ENCODE assay signal across 16 cellular contexts in genomic region chr17:76273923-76274558, GRCh38. TPM values are rescaled to one million over a fixed set of nuclear protein-coding genes. Genes with fewer than 3 reads are reported as not detected.
DNase-seq lines count a peak whose midpoint lies in the region; ATAC-seq and TF ChIP-seq lines count a peak whose summit lies in the region.
"Had no signal": no experiment of that assay in that cellular context is flagged by ENCODE, and none has a peak within 500 bp of the region (broad histone marks: within the 10 kb centered on the region; RNA-seq: fewer than 3 reads in every experiment).

No MANE protein-coding gene starts in this region.

- H3K36me3 ChIP-seq in GM06990 (ENCODE audit: control insufficient read depth, insufficient read depth, low read length) = peaks cover 6% of the 10 kb centered on the region

- ATAC-seq in memory B cell (ENCODE audit: low read depth) (no peak), left colon (no peak), HG02798 (IDR thresholded peaks at IDR 0.05; ENCODE audit: poor library complexity, unreplicated experiment) (no peak)

- CTCF ChIA-PET in AG04450 (lab: Charles Lee) = interaction anchor here (0.6 to 1.6 kb wide), 5 partner anchors 148 to 260 kb away, joined by 3 to 6 read pairs (median 4); no protein-coding TSS in a partner anchor

- intact Hi-C loops in left colon (cut with DNase I, micrococcal nuclease) = loop anchor here in 1 of 2 donors (10.0 kb wide), 1 partner anchor 149 kb away; no protein-coding TSS in a partner anchor

- H3K27ac Mint-ChIP-seq in memory B cell = peak overlapping the region; percentile 90
- H3K27ac Mint-ChIP-seq: dendritic cell treated with granulocyte-macrophage colony-stimulating factor and Interleukin-4, amounts not matched to agents 40 ng/mL and 50 ng/mL, for 4 days had no signal

- H3K9me3 ChIP-seq in AG04450 (ENCODE audit: control insufficient read depth, insufficient read depth, low read length) = no peaks in the 10 kb centered on the region; the same call in 1 of the 2 replicates

- H3K27me3 ChIP-seq in AG04450 (ENCODE audit: control insufficient read depth, insufficient read depth, low read length) (no peaks in the 10 kb centered on the region), GM06990 (replicated peaks; ENCODE audit: control insufficient read depth, insufficient read depth, low read length) (no peaks in the 10 kb centered on the region)

- H3K27ac ChIP-seq in AG04450 (ENCODE audit: low read depth, low read length) = peak overlapping the region; percentile 11
- H3K27ac ChIP-seq: GM23248, KMS-11 had no signal

- H3K4me3 ChIP-seq in AG04450 (ENCODE audit: low read depth, low read length) (no peak overlapping the region), GM06990 (replicated peaks; ENCODE audit: low read depth, low read length) (no peak overlapping the region)
- H3K4me3 ChIP-seq: GM23248 had no signal

- no peaks in the 10 kb centered on the region for H3K9me3 Mint-ChIP-seq in memory B cell
- H3K9me3 Mint-ChIP-seq: dendritic cell treated with granulocyte-macrophage colony-stimulating factor and Interleukin-4, amounts not matched to agents 40 ng/mL and 50 ng/mL, for 4 days had no signal

- peak overlapping the region; percentile 21 for H3K4me3 Mint-ChIP-seq in memory B cell
- H3K4me3 Mint-ChIP-seq: dendritic cell treated with granulocyte-macrophage colony-stimulating factor and Interleukin-4, amounts not matched to agents 40 ng/mL and 50 ng/mL, for 4 days had no signal

- no peaks in the 10 kb centered on the region for H3K36me3 Mint-ChIP-seq in memory B cell

- H3K4me1 Mint-ChIP-seq in memory B cell = peaks cover 49% of the 10 kb centered on the region

- no peak for TF ChIP-seq CTCF in AG04450 (IDR thresholded peaks at IDR 0.05; ENCODE audit: low read depth, low read length)
- TF ChIP-seq CTCF in GM06990 (IDR thresholded peaks at IDR 0.05; ENCODE audit: insufficient read depth, low read length, poor library complexity, severe bottlenecking) = peak; percentile 1

- DNase-seq in AG04450 (ENCODE audit: low read depth, low spot score) (no peak), GM06990 (ENCODE audit: extremely low read depth, insufficient read length) (peak; percentile 60), memory B cell (ENCODE audit: low spot score in 2 of 2) (peak in 1 of 2 donors; percentile 28), medulla oblongata (ENCODE audit: extremely low spot score) (no peak), left colon (no peak)
- peak; percentile 61 for DNase-seq in activated CD8-positive, alpha-beta memory T cell treated with anti-CD3 and anti-CD28 coated beads, Interleukin-2, amount 50 U/mL, for 48 hours
- no peak for DNase-seq in central memory CD4-positive, alpha-beta T cell
- DNase-seq: GM23248, kidney glomerular epithelial cell, NCI-H2107, nucleus accumbens, RPMI8226, WERI-Rb-1 had no signal

- POLR2A ChIA-PET in AG04450 (lab: Yijun Ruan, JAX) = no interaction called here

- H3K27me3 Mint-ChIP-seq in memory B cell = no peaks in the 10 kb centered on the region
- H3K27me3 Mint-ChIP-seq: dendritic cell treated with granulocyte-macrophage colony-stimulating factor and Interleukin-4, amounts not matched to agents 40 ng/mL and 50 ng/mL, for 4 days had no signal

RNA-seq across cellular contexts. Expression of gene UBALD2, which starts 8.9 kb away (rescaled TPM):
- polyA plus RNA-seq in AG04450 (2011; rRNA removed) = 16.3 and 18.1 TPM in 2 replicates
- 4.4 and 5.2 TPM in 2 replicates for polyA minus RNA-seq in AG04450 (2011; rRNA and poly(A)+ RNA removed)
- 100 to 1,000 TPM in 1 of 2 donors, 10 to 100 TPM in 1; 75.6 to 113 TPM for total RNA-seq in left colon

RNA-seq across cellular contexts. Expression of gene RNF157, which starts 33.7 kb away (rescaled TPM):
- polyA plus RNA-seq in AG04450 (2011; rRNA removed) = 1.6 and 1.8 TPM in 2 replicates
- polyA minus RNA-seq in AG04450 (2011; rRNA and poly(A)+ RNA removed) = 2.3 and 3.0 TPM in 2 replicates
- total RNA-seq in left colon = 10 to 100 TPM; 23.6 to 89.3 TPM

RNA-seq across cellular contexts. Expression of gene QRICH2, which starts 34.0 kb away (rescaled TPM):
- 1.1 and 1.2 TPM in 2 replicates for polyA plus RNA-seq in AG04450 (2011; rRNA removed)
- polyA minus RNA-seq in AG04450 (2011; rRNA and poly(A)+ RNA removed) = 3.5 and 4.0 TPM in 2 replicates
- total RNA-seq in left colon = 1 to 10 TPM; 1.9 to 2.3 TPM

Comparison
In these comparisons a context has a peak if more than half of its experiments do, and no peak if none do; other contexts are left out.
1. DNase-seq: peak in GM06990 (single experiment) and activated CD8-positive, alpha-beta memory T cell treated with anti-CD3 and anti-CD28 coated beads, Interleukin-2, amount 50 U/mL, for 48 hours (single experiment); none in AG04450 (single experiment), medulla oblongata (single experiment), central memory CD4-positive, alpha-beta T cell (single experiment) and left colon (0 of 2).